14 cellular contexts compared by ENCODE assay signal in genomic region chr18:840080-840408, GRCh38.
"Had no signal": no experiment of that assay in that cellular context is flagged by ENCODE, and none has a peak within 500 bp of the region (broad histone marks: within the 10 kb centered on the region; RNA-seq: fewer than 3 reads in every experiment).

No MANE protein-coding gene starts in this region.

- H3K27ac Mint-ChIP-seq: activated CD4-positive, alpha-beta T cell treated with anti-CD3 and anti-CD28 coated beads for 36 hours; activated naive CD8-positive, alpha-beta T cell treated with anti-CD3 and anti-CD28 coated beads, Interleukin-2, amount 10 ng/mL, durations not matched to agents 7 days and 5 days; natural killer cell treated with Interleukin-12 subunit alpha and Interleukin-12 subunit beta and Interleukin-15 and Interleukin-18, amount 100 ng/mL, for 72 hours; stimulated activated effector memory CD8-positive, alpha-beta T cell treated with anti-CD3 and anti-CD28 coated beads, Interleukin-12 subunit alpha, Interleukin-12 subunit beta, amount 100 ng/mL, for 72 hours; stimulated activated naive CD8-positive, alpha-beta T cell treated with anti-CD3 and anti-CD28 coated beads, Interleukin-15, amount 100 ng/mL, for 72 hours had no signal

- H3K4me3 ChIP-seq: colonic mucosa, dorsolateral prefrontal cortex, prostate gland, right atrium auricular region, skin epidermis, tibial nerve had no signal

- H3K36me3 ChIP-seq: colonic mucosa, prostate gland, right atrium auricular region, tibial nerve had no signal

- H3K27ac ChIP-seq: colonic mucosa, dorsolateral prefrontal cortex, foreskin keratinocyte, prostate gland, right atrium auricular region, tibial nerve had no signal

- H3K9me3 ChIP-seq: colonic mucosa, prostate gland, right atrium auricular region, tibial nerve had no signal

- H3K4me1 ChIP-seq: colonic mucosa, foreskin keratinocyte, prostate gland had no signal

- H3K27me3 ChIP-seq: colonic mucosa, dorsolateral prefrontal cortex, foreskin keratinocyte, right atrium auricular region, tibial nerve had no signal

- H3K4me1 Mint-ChIP-seq: activated CD4-positive, alpha-beta T cell treated with anti-CD3 and anti-CD28 coated beads for 36 hours had no signal

- H3K9me3 Mint-ChIP-seq: activated naive CD8-positive, alpha-beta T cell treated with anti-CD3 and anti-CD28 coated beads, Interleukin-2, amount 10 ng/mL, durations not matched to agents 7 days and 5 days; natural killer cell treated with Interleukin-12 subunit alpha and Interleukin-12 subunit beta and Interleukin-15 and Interleukin-18, amount 100 ng/mL, for 72 hours; stimulated activated effector memory CD8-positive, alpha-beta T cell treated with anti-CD3 and anti-CD28 coated beads, Interleukin-12 subunit alpha, Interleukin-12 subunit beta, amount 100 ng/mL, for 72 hours; stimulated activated naive CD8-positive, alpha-beta T cell treated with anti-CD3 and anti-CD28 coated beads, Interleukin-15, amount 100 ng/mL, for 72 hours had no signal

- FAIRE-seq: bronchial epithelial cell, keratinocyte had no signal

- H3K36me3 Mint-ChIP-seq: activated naive CD8-positive, alpha-beta T cell treated with anti-CD3 and anti-CD28 coated beads, Interleukin-2, amount 10 ng/mL, durations not matched to agents 7 days and 5 days; natural killer cell treated with Interleukin-12 subunit alpha and Interleukin-12 subunit beta and Interleukin-15 and Interleukin-18, amount 100 ng/mL, for 72 hours; stimulated activated effector memory CD8-positive, alpha-beta T cell treated with anti-CD3 and anti-CD28 coated beads, Interleukin-12 subunit alpha, Interleukin-12 subunit beta, amount 100 ng/mL, for 72 hours had no signal

- H3K4me3 Mint-ChIP-seq: activated CD4-positive, alpha-beta T cell treated with anti-CD3 and anti-CD28 coated beads for 36 hours; activated naive CD8-positive, alpha-beta T cell treated with anti-CD3 and anti-CD28 coated beads, Interleukin-2, amount 10 ng/mL, durations not matched to agents 7 days and 5 days; natural killer cell treated with Interleukin-12 subunit alpha and Interleukin-12 subunit beta and Interleukin-15 and Interleukin-18, amount 100 ng/mL, for 72 hours; stimulated activated effector memory CD8-positive, alpha-beta T cell treated with anti-CD3 and anti-CD28 coated beads, Interleukin-12 subunit alpha, Interleukin-12 subunit beta, amount 100 ng/mL, for 72 hours; stimulated activated naive CD8-positive, alpha-beta T cell treated with anti-CD3 and anti-CD28 coated beads, Interleukin-15, amount 100 ng/mL, for 72 hours had no signal
